ENCODE assay signal across 24 cellular contexts in genomic region chr9:91276513-91276912, GRCh38.
"Had no signal": no experiment of that assay in that cellular context is flagged by ENCODE, and none has a peak within 500 bp of the region (broad histone marks: within the 10 kb centered on the region; RNA-seq: fewer than 3 reads in every experiment).

No MANE protein-coding gene starts in this region.

- H3K4me1 Mint-ChIP-seq: mesothelial cell of epicardium, neural crest cell had no signal

- H3K27ac Mint-ChIP-seq: memory B cell; mesothelial cell of epicardium; stimulated activated naive B cell treated with anti-CD40 and anti-IgM and Interleukin-4, amounts not matched to agents 10 μg/mL and 1 μg/mL and 100 μg/mL, for 72 hours had no signal

- DNase-seq: cortex of kidney; effector memory CD4-positive, alpha-beta T cell; erythroblast; foreskin melanocyte; head of caudate nucleus; kidney; left cardiac atrium; left ventricle myocardium inferior; lower lobe of right lung; natural killer cell; posterior cingulate gyrus; spleen; stimulated activated CD4-positive, alpha-beta T cell treated with anti-CD3 and anti-CD28 coated beads, Interleukin-15, amount 100 ng/mL, for 24 hours; stimulated activated CD4-positive, alpha-beta T cell treated with anti-CD3 and anti-CD28 coated beads, Interleukin-1b, Interleukin-23, amount 100 ng/mL, for 48 hours; stimulated activated CD4-positive, alpha-beta T cell treated with anti-CD3 and anti-CD28 coated beads, Interleukin-4, amount 100 ng/mL, for 4 hours; stimulated activated naive B cell treated with anti-CD40 and anti-IgM and Interleukin-4, amounts not matched to agents 10 μg/mL and 1 μg/mL and 100 μg/mL, for 72 hours; stimulated activated naive CD8-positive, alpha-beta T cell treated with anti-CD3 and anti-CD28 coated beads, Interleukin-15, amount 100 ng/mL, for 72 hours; testis had no signal

- H3K4me3 ChIP-seq: hepatocyte, left ventricle myocardium inferior, lower lobe of right lung, spleen, testis, tibial nerve had no signal

- H3K36me3 Mint-ChIP-seq: mesothelial cell of epicardium had no signal

- H3K4me3 Mint-ChIP-seq: memory B cell; mesothelial cell of epicardium; natural killer cell; neural crest cell; stimulated activated naive B cell treated with anti-CD40 and anti-IgM and Interleukin-4, amounts not matched to agents 10 μg/mL and 1 μg/mL and 100 μg/mL, for 72 hours; stimulated activated naive CD8-positive, alpha-beta T cell treated with anti-CD3 and anti-CD28 coated beads, Interleukin-15, amount 100 ng/mL, for 72 hours had no signal

- H3K27me3 Mint-ChIP-seq: memory B cell; stimulated activated naive B cell treated with anti-CD40 and anti-IgM and Interleukin-4, amounts not matched to agents 10 μg/mL and 1 μg/mL and 100 μg/mL, for 72 hours; stimulated activated naive CD8-positive, alpha-beta T cell treated with anti-CD3 and anti-CD28 coated beads, Interleukin-15, amount 100 ng/mL, for 72 hours had no signal

- ATAC-seq: left cardiac atrium; lower lobe of right lung; natural killer cell; sciatic nerve; stimulated activated naive B cell treated with anti-CD40 and anti-IgM and Interleukin-4, amounts not matched to agents 10 μg/mL and 1 μg/mL and 100 μg/mL, for 72 hours; stimulated activated naive CD8-positive, alpha-beta T cell treated with anti-CD3 and anti-CD28 coated beads, Interleukin-15, amount 100 ng/mL, for 72 hours had no signal

- H3K9me3 Mint-ChIP-seq: memory B cell; mesothelial cell of epicardium; neural crest cell; stimulated activated naive B cell treated with anti-CD40 and anti-IgM and Interleukin-4, amounts not matched to agents 10 μg/mL and 1 μg/mL and 100 μg/mL, for 72 hours; stimulated activated naive CD8-positive, alpha-beta T cell treated with anti-CD3 and anti-CD28 coated beads, Interleukin-15, amount 100 ng/mL, for 72 hours had no signal
